Comparison of ENCODE assay signal across 24 cellular contexts in genomic region chr9:135321580-135321979, GRCh38.
"Had no signal": no experiment of that assay in that cellular context is flagged by ENCODE, and none has a peak within 500 bp of the region (broad histone marks: within the 10 kb centered on the region; RNA-seq: fewer than 3 reads in every experiment).

No MANE protein-coding gene starts in this region.

- H3K27ac ChIP-seq: ascending aorta, body of pancreas had no signal

- H3K36me3 ChIP-seq: ascending aorta had no signal

- H3K4me3 ChIP-seq: ascending aorta, body of pancreas, K562 had no signal

- ATAC-seq: activated naive CD4-positive, alpha-beta T cell treated with anti-CD3 and anti-CD28 coated beads, Interleukin-2, amount 50 U/mL, for 72 hours; activated naive CD8-positive, alpha-beta T cell treated with anti-CD3 and anti-CD28 coated beads, Interleukin-2, amount 50 U/mL, for 24 hours; body of pancreas; K562; PC-3; T-helper 17 cell; WTC11 had no signal

- H3K4me1 ChIP-seq: ascending aorta, body of pancreas had no signal

- H3K9me3 ChIP-seq: ascending aorta, body of pancreas had no signal

- DNase-seq: activated CD4-positive, alpha-beta T cell treated with anti-CD3 and anti-CD28 coated beads for 1 hour; activated CD4-positive, alpha-beta T cell treated with anti-CD3 and anti-CD28 coated beads, Interleukin-2, amount 10 ng/mL, durations not matched to agents 24 days and 14 days; activated CD4-positive, alpha-beta T cell treated with anti-CD3 and anti-CD28 coated beads, Interleukin-2, amount 50 U/mL, for 48 hours; activated naive CD4-positive, alpha-beta T cell treated with Interleukin-2 at 50 U/mL for 16 hours; activated naive CD8-positive, alpha-beta T cell treated with anti-CD3 and anti-CD28 coated beads, Interleukin-2, amount 50 U/mL, for 24 hours; activated T-cell treated with anti-CD3 and anti-CD28 coated beads for 4 hours; amniotic stem cell; body of pancreas; Karpas-422; MM.1S; NCI-H1105; NCI-H1436; NCI-H1694 treated with DMSO at 0.1 percent for 48 hours; NCI-H2029 treated with DMSO at 0.1 percent for 48 hours; NCI-H510A treated with DMSO at 0.1 percent for 48 hours; NCI-H69; PC-3; SIG-M5; T-helper 17 cell; T-helper 9 cell had no signal

- H3K27me3 ChIP-seq: ascending aorta, body of pancreas had no signal
